Comparison of ENCODE assay signal across 12 cellular contexts in genomic region chr1:53896673-53897229, GRCh38. TPM values are rescaled to one million over a fixed set of nuclear protein-coding genes. Genes with fewer than 3 reads are reported as not detected.
DNase-seq lines count a peak whose midpoint lies in the region; ATAC-seq, FAIRE-seq and TF ChIP-seq lines count a peak whose summit lies in the region.
"Had no signal": no experiment of that assay in that cellular context is flagged by ENCODE, and none has a peak within 500 bp of the region (broad histone marks: within the 10 kb centered on the region; RNA-seq: fewer than 3 reads in every experiment).

No MANE protein-coding gene starts in this region.

- H3K4me1 ChIP-seq in K562 (replicated peaks in 1 of 2; ENCODE audit: control insufficient read depth in 2 of 2, insufficient read depth in 2 of 2, low read length in 2 of 2) (peaks cover 3% of the 10 kb centered on the region in 2 experiments; a peak in 4 of 5 replicates), tibial artery (peaks cover 0 to 49% (median 38%) of the 10 kb centered on the region in 4 donors)

- TF ChIP-seq EP300 in K562 (IDR thresholded peaks at IDR 0.05; ENCODE audit: low read length), result no peak

- H3K36me3 ChIP-seq in K562 (ENCODE audit: control insufficient read depth, insufficient read depth, low read length) (no peaks in the 10 kb centered on the region), tibial artery (no peaks in the 10 kb centered on the region)
- H3K36me3 ChIP-seq: cardiac muscle cell had no signal

- ATAC-seq in K562 (no peak), HG03025 (IDR thresholded peaks at IDR 0.05; ENCODE audit: low FRiP score, unreplicated experiment) (no peak)

- in situ Hi-C loops in K562 (cut with MboI), result no loop called here

- H3K27me3 Mint-ChIP-seq in activated T-cell treated with anti-CD3 and anti-CD28 coated beads, Interleukin-2, amount 50 U/mL, for 24 hours, result no peaks in the 10 kb centered on the region

- H3K36me3 Mint-ChIP-seq in activated T-cell treated with anti-CD3 and anti-CD28 coated beads, Interleukin-2, amount 50 U/mL, for 24 hours (ENCODE audit: low read depth), result no peaks in the 10 kb centered on the region

- no peak for FAIRE-seq in K562 (lab: Jason Lieb, UNC)
- FAIRE-seq: GM12891 had no signal

- H3K9me3 ChIP-seq in K562 (replicated peaks; ENCODE audit: control insufficient read depth, insufficient read depth, low read depth, low read length) (no peaks in the 10 kb centered on the region), tibial artery (no peaks in the 10 kb centered on the region)

- TF ChIP-seq POLR2A in K562 (conservative IDR thresholded peaks at IDR 0.05), result no peak

- H3K4me3 ChIP-seq in K562 (no peak overlapping the region), tibial artery (no peak overlapping the region)
- H3K4me3 ChIP-seq: cardiac muscle cell had no signal

- no peaks in the 10 kb centered on the region for H3K79me2 ChIP-seq in K562 (ENCODE audit: control insufficient read depth, insufficient read depth, low read length)

- peak overlapping the region in 1 of 2 experiments; percentile 3; a peak in 1 of 4 replicates for H3K9ac ChIP-seq in K562 (ENCODE audit: insufficient read depth in 1 of 2, low read depth in 2 of 2, low read length in 2 of 2)

- peaks cover 4% of the 10 kb centered on the region for H3K4me1 Mint-ChIP-seq in activated T-cell treated with anti-CD3 and anti-CD28 coated beads, Interleukin-2, amount 50 U/mL, for 24 hours (ENCODE audit: low read depth)

- no TSS peak for BruUV-seq in K562 (replicated peaks; lab: Mats Ljungman, UMichigan)

- DNase-seq in HT1080 (ENCODE audit: low read depth) (peak; percentile 68), K562 (ENCODE audit: extremely low read depth in 1 of 4, low spot score in 3 of 4) (no peak), kidney glomerular epithelial cell (lab: John Stamatoyannopoulos, UW) (peak; percentile 76), tibial artery (peak; percentile 27 to 77), NCI-H1694 treated with DMSO at 0.1 percent for 48 hours (lab: John Stamatoyannopoulos, UW) (no peak), HUDEP-2 (lab: John Stamatoyannopoulos, UW; ENCODE audit: unreplicated experiment in 76 of 76) (no peak)
- DNase-seq in activated T-cell treated with anti-CD3 and anti-CD28 coated beads, Interleukin-2, amount 50 U/mL, for 24 hours, result no peak
- DNase-seq: H7, left cardiac atrium had no signal

- H4K20me1 ChIP-seq in K562 (replicated peaks; ENCODE audit: control insufficient read depth, insufficient read depth, low read length), result no peaks in the 10 kb centered on the region

- CTCF ChIA-PET in K562 (lab: Yijun Ruan, JAX; ENCODE audit: low intra/inter-chr PET ratio), result no interaction called here

- no peaks in the 10 kb centered on the region for H3K9me3 Mint-ChIP-seq in activated T-cell treated with anti-CD3 and anti-CD28 coated beads, Interleukin-2, amount 50 U/mL, for 24 hours

- TF ChIP-seq RAD21 in K562 (CRISPR knock-in tag; conservative IDR thresholded peaks at IDR 0.05 in 1 of 2, IDR thresholded peaks at IDR 0.05 in 1 of 2), result no peak

- no peak for TF ChIP-seq CTCF in K562 (IDR thresholded peaks at IDR 0.05 in 2 of 3, conservative IDR thresholded peaks at IDR 0.05 in 1 of 3; ENCODE audit: insufficient read depth in 2 of 3, low read depth in 1 of 3, low read length in 3 of 3)
- no peak for TF ChIP-seq CTCF in tibial artery (IDR thresholded peaks at IDR 0.05)

- POLR2A ChIA-PET in K562 (lab: Yijun Ruan, JAX), result interaction anchor here (1.0 kb wide), 2 partner anchors 21 to 60 kb away, joined by 3 to 4 read pairs; no protein-coding TSS in a partner anchor

- no peak overlapping the region for H2AFZ ChIP-seq in K562 (ENCODE audit: low read depth, low read length)

- 47% methylated on average over 2 of the region's 2 CpGs for WGBS in K562 (ENCODE audit: insufficient coverage, low coverage, missing lambda C conversion rate)

- no peak overlapping the region for H3K4me3 Mint-ChIP-seq in activated T-cell treated with anti-CD3 and anti-CD28 coated beads, Interleukin-2, amount 50 U/mL, for 24 hours

- no peak overlapping the region for H3K27ac ChIP-seq in K562 (ENCODE audit: extremely low read depth, low read depth, low read length)
- H3K27ac ChIP-seq in tibial artery, result peak overlapping the region; percentile 40 to 71
- H3K27ac ChIP-seq: cardiac muscle cell had no signal

- no peaks in the 10 kb centered on the region for H3K9me1 ChIP-seq in K562 (ENCODE audit: control insufficient read depth, insufficient read depth, low read length)

- no peak overlapping the region for H3K27ac Mint-ChIP-seq in activated T-cell treated with anti-CD3 and anti-CD28 coated beads, Interleukin-2, amount 50 U/mL, for 24 hours

- intact Hi-C loops in K562 (cut with micrococcal nuclease), result no loop called here
- intact Hi-C loops in tibial artery (cut with DNase I; ENCODE audit: low total_unique reads), result loop anchor here (2.0 kb wide), 1 partner anchor 48 kb away; the partner anchor contains the start of gene IFT25

- no peaks in the 10 kb centered on the region for H3K27me3 ChIP-seq in K562 (ENCODE audit: control insufficient read depth in 2 of 2, insufficient read depth in 2 of 2, low read length in 2 of 2)
- no peaks in the 10 kb centered on the region for H3K27me3 ChIP-seq in tibial artery
- H3K27me3 ChIP-seq: cardiac muscle cell had no signal

- no peak overlapping the region for H3K4me2 ChIP-seq in K562 (ENCODE audit: insufficient read depth, low read length)

RNA-seq across cellular contexts. Expression of gene DIO1, which starts 2.8 kb away (rescaled TPM):
- not detected in 2 replicates for total RNA-seq in HT1080 (2014; rRNA removed; shearing (Covaris generic))
- not detected in 2 replicates for polyA plus RNA-seq in HT1080 (2015; cell fraction: cytosol; rRNA removed)
- not detected in 2 replicates for polyA plus RNA-seq in HT1080 (2015; cell fraction: nucleus; rRNA removed)
- total RNA-seq in K562 (2011; cell fraction: chromatin; rRNA removed; ENCODE audit: low replicate concordance), result not detected in 2 replicates
- not detected in 2 replicates for total RNA-seq in K562 (2011; cell fraction: nucleolus; rRNA removed)
- not detected in 2 replicates for total RNA-seq in K562 (2011; cell fraction: nucleoplasm; rRNA removed)
- total RNA-seq in K562 (2014; rRNA removed), result not detected in 2 replicates
- not detected in 2 replicates for total RNA-seq in K562 (2014; rRNA removed; fragmentation: Illumina TruSeq; extraction: Trizol)
- not detected in 2 replicates for total RNA-seq in K562 (2015; rRNA removed; fragmentation: Illumina TruSeq; extraction: Trizol)
- total RNA-seq in K562 (2021), result not detected in 2 replicates
- not detected in 2 replicates for polyA plus RNA-seq in K562 (2011; rRNA removed)
- not detected in 2 replicates for polyA plus RNA-seq in K562 (2011; cell fraction: cytosol; rRNA removed)
- not detected in 2 replicates for polyA plus RNA-seq in K562 (2011; cell fraction: nucleus; rRNA removed)
- polyA plus RNA-seq in K562 (2012), result 0.07 TPM in 1 of 2 replicates, not detected in the other
- polyA plus RNA-seq in K562 (2014; fragmentation: Illumina TruSeq; extraction: Trizol), result not detected in 2 replicates
- polyA plus RNA-seq in K562 (2014; fragmentation: Nextera tagmentation; extraction: Ambion mirVana), result not detected
- polyA plus RNA-seq in K562 (2014; rRNA removed), result not detected in 2 replicates
- polyA minus RNA-seq in K562 (2011; rRNA and poly(A)+ RNA removed), result not detected in 2 replicates
- not detected in 2 replicates for polyA minus RNA-seq in K562 (2011; cell fraction: cytosol; rRNA and poly(A)+ RNA removed)
- 0.78 TPM in 1 of 2 replicates, not detected in the other for polyA minus RNA-seq in K562 (2011; cell fraction: nucleus; rRNA and poly(A)+ RNA removed)
- total RNA-seq: cardiac muscle cell, H7, left cardiac atrium had no signal
- polyA plus RNA-seq: cardiac muscle cell had no signal

RNA-seq across cellular contexts. Expression of gene YIPF1, which starts 7.2 kb away (rescaled TPM):
- total RNA-seq in HT1080 (2014; rRNA removed; shearing (Covaris generic)), result 20.2 and 24.9 TPM in 2 replicates
- polyA plus RNA-seq in HT1080 (2015; cell fraction: cytosol; rRNA removed), result 17.3 and 19.1 TPM in 2 replicates
- polyA plus RNA-seq in HT1080 (2015; cell fraction: nucleus; rRNA removed), result 12.8 and 13.6 TPM in 2 replicates
- 23.9 and 24.2 TPM in 2 replicates for total RNA-seq in K562 (2011; cell fraction: chromatin; rRNA removed; ENCODE audit: low replicate concordance)
- total RNA-seq in K562 (2011; cell fraction: nucleolus; rRNA removed), result 24.2 and 25.8 TPM in 2 replicates
- total RNA-seq in K562 (2011; cell fraction: nucleoplasm; rRNA removed), result 26.2 and 36.1 TPM in 2 replicates
- 17.8 and 23.8 TPM in 2 replicates for total RNA-seq in K562 (2014; rRNA removed)
- 21.6 and 23.9 TPM in 2 replicates for total RNA-seq in K562 (2014; rRNA removed; fragmentation: Illumina TruSeq; extraction: Trizol)
- total RNA-seq in K562 (2015; rRNA removed; fragmentation: Illumina TruSeq; extraction: Trizol), result 17.9 and 19.6 TPM in 2 replicates
- total RNA-seq in K562 (2021), result 15.3 and 15.5 TPM in 2 replicates
- polyA plus RNA-seq in K562 (2011; rRNA removed), result 35.6 and 37.5 TPM in 2 replicates
- polyA plus RNA-seq in K562 (2011; cell fraction: cytosol; rRNA removed), result 27.6 and 37.8 TPM in 2 replicates
- polyA plus RNA-seq in K562 (2011; cell fraction: nucleus; rRNA removed), result 19.0 and 21.7 TPM in 2 replicates
- 17.0 and 25.2 TPM in 2 replicates for polyA plus RNA-seq in K562 (2012)
- 25.0 and 27.3 TPM in 2 replicates for polyA plus RNA-seq in K562 (2014; fragmentation: Illumina TruSeq; extraction: Trizol)
- 10 to 100 TPM; 11.5 to 15.2 TPM for polyA plus RNA-seq in K562 (2014; fragmentation: Nextera tagmentation; extraction: Ambion mirVana)
- polyA plus RNA-seq in K562 (2014; rRNA removed), result 19.2 and 21.3 TPM in 2 replicates
- 27.7 and 28.8 TPM in 2 replicates for polyA minus RNA-seq in K562 (2011; rRNA and poly(A)+ RNA removed)
- 8.5 and 12.5 TPM in 2 replicates for polyA minus RNA-seq in K562 (2011; cell fraction: cytosol; rRNA and poly(A)+ RNA removed)
- polyA minus RNA-seq in K562 (2011; cell fraction: nucleus; rRNA and poly(A)+ RNA removed), result 4.6 and 7.3 TPM in 2 replicates

RNA-seq across cellular contexts. Expression of gene IFT25, which starts 48.7 kb away (rescaled TPM):
- 44.7 and 58.5 TPM in 2 replicates for total RNA-seq in HT1080 (2014; rRNA removed; shearing (Covaris generic))
- polyA plus RNA-seq in HT1080 (2015; cell fraction: cytosol; rRNA removed), result 35.7 and 40.6 TPM in 2 replicates
- polyA plus RNA-seq in HT1080 (2015; cell fraction: nucleus; rRNA removed), result 25.9 and 27.1 TPM in 2 replicates
- total RNA-seq in K562 (2011; cell fraction: chromatin; rRNA removed; ENCODE audit: low replicate concordance), result 66.3 and 178 TPM in 2 replicates
- 42.0 and 52.9 TPM in 2 replicates for total RNA-seq in K562 (2011; cell fraction: nucleolus; rRNA removed)
- total RNA-seq in K562 (2011; cell fraction: nucleoplasm; rRNA removed), result 98.8 and 143 TPM in 2 replicates
- total RNA-seq in K562 (2014; rRNA removed) (167 and 181 TPM in 2 replicates), K562 (2014; rRNA removed; fragmentation: Illumina TruSeq; extraction: Trizol) (147 and 167 TPM in 2 replicates), K562 (2015; rRNA removed; fragmentation: Illumina TruSeq; extraction: Trizol) (189 and 209 TPM in 2 replicates), K562 (2021) (93.6 and 94.4 TPM in 2 replicates)
- polyA plus RNA-seq in K562 (2011; rRNA removed) (110 and 150 TPM in 2 replicates), K562 (2014; fragmentation: Illumina TruSeq; extraction: Trizol) (153 and 157 TPM in 2 replicates), K562 (2014; fragmentation: Nextera tagmentation; extraction: Ambion mirVana) (100 to 1,000 TPM; 168 to 178 TPM), K562 (2014; rRNA removed) (202 and 206 TPM in 2 replicates)
- polyA plus RNA-seq in K562 (2011; cell fraction: cytosol; rRNA removed), result 16.5 and 38.3 TPM in 2 replicates
- 68.4 and 110 TPM in 2 replicates for polyA plus RNA-seq in K562 (2011; cell fraction: nucleus; rRNA removed)
- polyA plus RNA-seq in K562 (2012), result 81.2 and 153 TPM in 2 replicates
- 39.2 and 55.5 TPM in 2 replicates for polyA minus RNA-seq in K562 (2011; rRNA and poly(A)+ RNA removed)
- polyA minus RNA-seq in K562 (2011; cell fraction: cytosol; rRNA and poly(A)+ RNA removed), result 14.8 and 15.3 TPM in 2 replicates
- polyA minus RNA-seq in K562 (2011; cell fraction: nucleus; rRNA and poly(A)+ RNA removed), result 39.7 and 75.0 TPM in 2 replicates

RNA-seq across cellular contexts. Expression of gene LRRC42, which starts 49.4 kb away (rescaled TPM):
- 33.6 and 41.8 TPM in 2 replicates for total RNA-seq in HT1080 (2014; rRNA removed; shearing (Covaris generic))
- polyA plus RNA-seq in HT1080 (2015; cell fraction: cytosol; rRNA removed), result 42.2 and 45.5 TPM in 2 replicates
- 35.4 and 39.1 TPM in 2 replicates for polyA plus RNA-seq in HT1080 (2015; cell fraction: nucleus; rRNA removed)
- total RNA-seq in K562 (2011; cell fraction: chromatin; rRNA removed; ENCODE audit: low replicate concordance), result 17.8 and 28.0 TPM in 2 replicates
- total RNA-seq in K562 (2011; cell fraction: nucleolus; rRNA removed), result 12.8 and 13.8 TPM in 2 replicates
- 15.5 and 17.3 TPM in 2 replicates for total RNA-seq in K562 (2011; cell fraction: nucleoplasm; rRNA removed)
- total RNA-seq in K562 (2014; rRNA removed), result 26.0 and 26.2 TPM in 2 replicates
- 39.0 and 45.4 TPM in 2 replicates for total RNA-seq in K562 (2014; rRNA removed; fragmentation: Illumina TruSeq; extraction: Trizol)
- 35.0 and 35.5 TPM in 2 replicates for total RNA-seq in K562 (2015; rRNA removed; fragmentation: Illumina TruSeq; extraction: Trizol)
- 40.1 and 42.7 TPM in 2 replicates for total RNA-seq in K562 (2021)
- 51.9 and 64.1 TPM in 2 replicates for polyA plus RNA-seq in K562 (2011; rRNA removed)
- polyA plus RNA-seq in K562 (2011; cell fraction: cytosol; rRNA removed), result 28.3 and 36.7 TPM in 2 replicates
- 17.0 and 23.4 TPM in 2 replicates for polyA plus RNA-seq in K562 (2011; cell fraction: nucleus; rRNA removed)
- polyA plus RNA-seq in K562 (2012), result 39.1 and 44.1 TPM in 2 replicates
- 42.0 and 42.9 TPM in 2 replicates for polyA plus RNA-seq in K562 (2014; fragmentation: Illumina TruSeq; extraction: Trizol)
- 10 to 100 TPM; 17.3 to 19.1 TPM for polyA plus RNA-seq in K562 (2014; fragmentation: Nextera tagmentation; extraction: Ambion mirVana)
- polyA plus RNA-seq in K562 (2014; rRNA removed), result 33.6 and 35.2 TPM in 2 replicates
- 39.8 and 45.6 TPM in 2 replicates for polyA minus RNA-seq in K562 (2011; rRNA and poly(A)+ RNA removed)
- polyA minus RNA-seq in K562 (2011; cell fraction: cytosol; rRNA and poly(A)+ RNA removed), result 24.0 and 25.1 TPM in 2 replicates
- polyA minus RNA-seq in K562 (2011; cell fraction: nucleus; rRNA and poly(A)+ RNA removed), result 5.8 and 14.1 TPM in 2 replicates

RNA-seq across cellular contexts. Expression of gene NDC1, which starts 58.7 kb away (rescaled TPM):
- 51.8 and 68.6 TPM in 2 replicates for total RNA-seq in HT1080 (2014; rRNA removed; shearing (Covaris generic))
- polyA plus RNA-seq in HT1080 (2015; cell fraction: cytosol; rRNA removed), result 60.1 and 65.1 TPM in 2 replicates
- polyA plus RNA-seq in HT1080 (2015; cell fraction: nucleus; rRNA removed), result 52.7 and 56.9 TPM in 2 replicates
- total RNA-seq in K562 (2011; cell fraction: chromatin; rRNA removed; ENCODE audit: low replicate concordance), result 90.8 and 103 TPM in 2 replicates
- 62.9 and 67.9 TPM in 2 replicates for total RNA-seq in K562 (2011; cell fraction: nucleolus; rRNA removed)
- total RNA-seq in K562 (2011; cell fraction: nucleoplasm; rRNA removed), result 112 and 149 TPM in 2 replicates
- total RNA-seq in K562 (2014; rRNA removed) (45.8 and 47.0 TPM in 2 replicates), K562 (2014; rRNA removed; fragmentation: Illumina TruSeq; extraction: Trizol) (80.0 and 86.4 TPM in 2 replicates), K562 (2015; rRNA removed; fragmentation: Illumina TruSeq; extraction: Trizol) (71.9 and 74.7 TPM in 2 replicates), K562 (2021) (64.5 and 74.2 TPM in 2 replicates)
- polyA plus RNA-seq in K562 (2011; rRNA removed) (90.9 and 102 TPM in 2 replicates), K562 (2014; fragmentation: Illumina TruSeq; extraction: Trizol) (58.9 and 66.4 TPM in 2 replicates), K562 (2014; fragmentation: Nextera tagmentation; extraction: Ambion mirVana) (10 to 100 TPM; 26.9 to 46.8 TPM), K562 (2014; rRNA removed) (46.0 and 49.9 TPM in 2 replicates)
- 51.9 and 99.8 TPM in 2 replicates for polyA plus RNA-seq in K562 (2011; cell fraction: cytosol; rRNA removed)
- polyA plus RNA-seq in K562 (2011; cell fraction: nucleus; rRNA removed), result 26.4 and 44.3 TPM in 2 replicates
- polyA plus RNA-seq in K562 (2012), result 30.7 and 38.2 TPM in 2 replicates
- polyA minus RNA-seq in K562 (2011; rRNA and poly(A)+ RNA removed), result 151 and 183 TPM in 2 replicates
- polyA minus RNA-seq in K562 (2011; cell fraction: cytosol; rRNA and poly(A)+ RNA removed), result 51.7 and 72.3 TPM in 2 replicates
- 25.2 and 47.9 TPM in 2 replicates for polyA minus RNA-seq in K562 (2011; cell fraction: nucleus; rRNA and poly(A)+ RNA removed)

Comparison
In these comparisons a context has a peak if more than half of its experiments do, and no peak if none do; other contexts are left out.
1. DNase-seq: peak in HT1080 (single experiment), kidney glomerular epithelial cell (single experiment) and tibial artery (2 of 2); none in K562 (0 of 4), activated T-cell treated with anti-CD3 and anti-CD28 coated beads, Interleukin-2, amount 50 U/mL, for 24 hours (single experiment), NCI-H1694 treated with DMSO at 0.1 percent for 48 hours (single experiment) and HUDEP-2 (0 of 76).